ENCODE assay signal across 9 cellular contexts in the genomic region with DNA sequence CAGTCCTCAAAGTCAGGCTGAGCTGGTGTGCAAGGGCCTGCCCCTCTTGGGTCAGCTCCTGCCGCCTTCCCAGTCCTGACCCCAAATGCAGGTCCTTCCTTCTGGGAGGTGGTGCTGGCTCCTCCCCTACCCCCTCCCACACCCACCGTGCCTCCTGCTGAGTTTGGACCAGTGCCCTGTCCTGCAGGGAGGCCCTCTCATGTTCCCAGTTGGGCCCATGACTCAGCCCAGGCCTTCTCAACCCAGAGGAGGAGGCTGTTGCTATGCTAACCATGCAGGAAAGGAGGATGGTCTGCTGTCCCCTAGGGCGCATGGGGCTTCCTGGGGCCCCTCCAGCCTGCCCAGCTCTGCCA. TPM values are rescaled to one million over a fixed set of nuclear protein-coding genes. Genes with fewer than 3 reads are reported as not detected.
A peak's percentile ranks its signal among the peaks of the same experiment; 100 is the strongest.
DNase-seq lines count a peak whose midpoint lies in the region; ATAC-seq lines count a peak whose summit lies in the region.
"Had no signal": no experiment of that assay in that cellular context is flagged by ENCODE, and none has a peak within 500 bp of the region (broad histone marks: within the 10 kb centered on the region; RNA-seq: fewer than 3 reads in every experiment).

No MANE protein-coding gene starts in this region.

- DNase-seq in ELF-1 (ENCODE audit: low read depth, low spot score) (peak; percentile 25), NCI-H446 (lab: John Stamatoyannopoulos, UW) (peak; percentile 36 to 78), dedifferentiated amniotic fluid mesenchymal stem cell (ENCODE audit: extremely low spot score) (peak; percentile 58), renal cortical epithelial cell (ENCODE audit: low read depth) (peak; percentile 76), retina (no peak), NCI-H774 (lab: John Stamatoyannopoulos, UW) (no peak)
- DNase-seq: activated CD8-positive, alpha-beta T cell treated with anti-CD3 and anti-CD28 coated beads for 36 hours; NK-92 treated with Interleukin-12 subunit alpha and Interleukin-12 subunit beta, amount 100 ng/mL, for 24 hours had no signal

- ATAC-seq in GM21529 (IDR thresholded peaks at IDR 0.05; ENCODE audit: unreplicated experiment) = no peak
- ATAC-seq: activated CD8-positive, alpha-beta T cell treated with anti-CD3 and anti-CD28 coated beads for 36 hours had no signal

RNA-seq across cellular contexts. Expression of a gene that starts 4.4 kb away (rescaled TPM):
- total RNA-seq in renal cortical epithelial cell = 7.6 and 8.1 TPM in 2 replicates

RNA-seq across cellular contexts. Expression of a gene that starts 9.8 kb away (rescaled TPM):
- 191 and 261 TPM in 2 replicates for total RNA-seq in renal cortical epithelial cell

RNA-seq across cellular contexts. Expression of a gene that starts 52.4 kb away (rescaled TPM):
- 38.8 and 248 TPM in 2 replicates for total RNA-seq in renal cortical epithelial cell

RNA-seq across cellular contexts. Expression of a gene that starts 59.8 kb away (rescaled TPM):
- 31.3 and 40.1 TPM in 2 replicates for total RNA-seq in renal cortical epithelial cell

Comparison
In these comparisons a context has a peak if more than half of its experiments do, and no peak if none do; other contexts are left out.
1. DNase-seq: peak in ELF-1 (single experiment), NCI-H446 (2 of 2), dedifferentiated amniotic fluid mesenchymal stem cell (single experiment) and renal cortical epithelial cell (single experiment); none in retina (single experiment) and NCI-H774 (single experiment).